Comparison of ENCODE assay signal across 8 cellular contexts in genomic region chr6:87700729-87701675, GRCh38. TPM values are rescaled to one million over a fixed set of nuclear protein-coding genes. Genes with fewer than 3 reads are reported as not detected.
DNase-seq lines count a peak whose midpoint lies in the region; ATAC-seq and TF ChIP-seq lines count a peak whose summit lies in the region.

No MANE protein-coding gene starts in this region.

- ATAC-seq in HG03457 (IDR thresholded peaks at IDR 0.05; ENCODE audit: unreplicated experiment) = no peak

- TF ChIP-seq CTCF in A673 (conservative IDR thresholded peaks at IDR 0.05; ENCODE audit: low read depth, low read length) = no peak
- TF ChIP-seq CTCF in GM13977 (IDR thresholded peaks at IDR 0.05; ENCODE audit: extremely low read depth, insufficient read depth, missing control alignments) = peak; percentile 32
- TF ChIP-seq CTCF in right atrium auricular region (IDR thresholded peaks at IDR 0.05) = peak in 1 of 2 donors; percentile 20

- H3K4me3 ChIP-seq in A673 (ENCODE audit: low read depth, low read length, poor library complexity, severe bottlenecking) (peak overlapping the region; percentile 94), HUES6 (ENCODE audit: low read depth, low read length) (peak overlapping the region; percentile 87), adipocyte (ENCODE audit: low read length) (peak overlapping the region; percentile 98), right atrium auricular region (peak overlapping the region; percentile 96 to 98)

- DNase-seq in A673 (ENCODE audit: low spot score) = peak; percentile 62
- DNase-seq in GM13977 (ENCODE audit: low spot score) = peak; percentile 71
- DNase-seq in RKO (ENCODE audit: low spot score) = peak; percentile 97
- peak; percentile 78 for DNase-seq in adipocyte (ENCODE audit: low read depth)
- DNase-seq in right atrium auricular region (ENCODE audit: low spot score) = no peak
- peak; percentile 79 for DNase-seq in retina

- peak overlapping the region; percentile 96 for H3K27ac ChIP-seq in A673 (ENCODE audit: low read depth, low read length, poor library complexity, severe bottlenecking)
- H3K27ac ChIP-seq in HUES6 (ENCODE audit: low read depth, low read length) = peak overlapping the region; percentile 95
- H3K27ac ChIP-seq in right atrium auricular region = peak overlapping the region; percentile 99

- intact Hi-C loops in A673 (cut with micrococcal nuclease; ENCODE audit: unreplicated experiment) = loop anchor here (5.0 to 10.0 kb wide), 2 partner anchors 109 to 226 kb away; partner anchors contain the start of genes ORC3 and SLC35A1

- in situ Hi-C loops in GM13977 (cut with MboI; ENCODE audit: low pct_unique_long_range_greater_than_20kb, low sequenced_read_pairs, unreplicated experiment) = loop anchor here (10.0 kb wide), 1 partner anchor 94 kb away; no protein-coding TSS in a partner anchor

- BruUV-seq in A673 (replicated peaks; lab: Mats Ljungman, UMichigan) = no TSS peak

- POLR2A ChIA-PET in A673 (lab: Charles Lee; ENCODE audit: low non-redundant PET) = no interaction called here

- H3K4me1 ChIP-seq in A673 (ENCODE audit: insufficient read depth, low read length, poor library complexity, severe bottlenecking) (peaks cover 16% of the 10 kb centered on the region), HUES6 (ENCODE audit: control insufficient read depth, insufficient read depth, low read length) (peaks cover 14% of the 10 kb centered on the region), adipocyte (ENCODE audit: control insufficient read depth, insufficient read depth, low read length) (peaks cover 18% of the 10 kb centered on the region), right atrium auricular region (peaks cover 0 to 33% of the 10 kb centered on the region in 2 donors)

- H3K9me3 ChIP-seq in A673 (ENCODE audit: low read depth, low read length, poor library complexity, severe bottlenecking) (no peaks in the 10 kb centered on the region), HUES6 (ENCODE audit: control insufficient read depth, insufficient read depth, low read depth, low read length) (no peaks in the 10 kb centered on the region), adipocyte (ENCODE audit: control insufficient read depth, low read length) (no peaks in the 10 kb centered on the region), right atrium auricular region (no peaks in the 10 kb centered on the region)

- CTCF ChIA-PET in A673 (lab: Charles Lee) = interaction anchor here (0.6 kb wide), 1 partner anchor 144 kb away, joined by 3 read pairs; no protein-coding TSS in a partner anchor

- H3K27me3 ChIP-seq in A673 (replicated peaks; ENCODE audit: insufficient read depth, low read depth, low read length, poor library complexity) (no peaks in the 10 kb centered on the region), HUES6 (ENCODE audit: control insufficient read depth, insufficient read depth, low read length) (no peaks in the 10 kb centered on the region), adipocyte (replicated peaks; ENCODE audit: control insufficient read depth, insufficient read depth, low read length) (no peaks in the 10 kb centered on the region), right atrium auricular region (no peaks in the 10 kb centered on the region)

- H3K9ac ChIP-seq in HUES6 (ENCODE audit: low read length) (peak overlapping the region; percentile 96), adipocyte (ENCODE audit: low read length) (peak overlapping the region; percentile 97)

- H3K36me3 ChIP-seq in A673 (ENCODE audit: insufficient read depth, low read length, poor library complexity, severe bottlenecking) (no peaks in the 10 kb centered on the region), HUES6 (ENCODE audit: control insufficient read depth, insufficient read depth, low read length) (peaks cover 21% of the 10 kb centered on the region), adipocyte (ENCODE audit: control insufficient read depth, insufficient read depth, low read length, severe bottlenecking) (no peaks in the 10 kb centered on the region), right atrium auricular region (no peaks in the 10 kb centered on the region)

RNA-seq across cellular contexts. Expression of gene AKIRIN2, which starts 1.0 kb away (rescaled TPM):
- total RNA-seq in A673 (2021) (66.7 and 68.9 TPM in 2 replicates), right atrium auricular region (10 to 100 TPM; 27.2 to 29.4 TPM)
